In the genomic region with DNA sequence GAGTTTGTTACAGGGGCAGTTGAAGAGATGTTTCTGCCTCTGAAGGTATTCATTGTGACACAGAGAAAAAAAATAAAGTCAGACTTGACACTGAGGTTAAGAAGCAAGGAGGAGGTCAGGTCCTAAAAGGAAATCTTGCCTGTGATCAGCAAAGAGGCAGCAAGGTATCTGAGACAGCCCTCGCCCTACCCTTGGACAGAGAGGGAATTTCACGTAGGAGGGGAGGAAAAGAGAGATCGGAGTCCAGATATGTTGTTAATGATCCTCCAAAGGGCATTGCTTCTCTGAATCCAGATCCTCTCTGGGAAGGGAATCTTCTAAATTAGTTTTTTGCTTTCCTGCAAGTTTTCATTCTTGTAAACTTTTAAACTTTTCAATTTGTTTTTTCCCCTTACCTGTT, we compare ENCODE assay signal across 1 cellular context.
TF ChIP-seq lines count a peak whose summit lies in the region.

No MANE protein-coding gene starts in this region.

TF ChIP-seq in WTC11, 78 proteins besides CTCF, POLR2A, EP300 and RAD21 (continued from another document):
- TF ChIP-seq ZNF396 (CRISPR knock-in tag; IDR thresholded peaks at IDR 0.05; ENCODE audit: borderline replicate concordance) (no peak), MYBL2 (CRISPR knock-in tag; IDR thresholded peaks at IDR 0.05) (no peak), SMAD3 (CRISPR knock-in tag; IDR thresholded peaks at IDR 0.05; ENCODE audit: borderline replicate concordance) (no peak), IRF2 (CRISPR knock-in tag; IDR thresholded peaks at IDR 0.05; ENCODE audit: borderline replicate concordance, low read depth) (no peak), NFE2L1 (CRISPR knock-in tag; IDR thresholded peaks at IDR 0.05) (no peak), SP1 (CRISPR knock-in tag; conservative IDR thresholded peaks at IDR 0.05) (no peak), ZNF121 (CRISPR knock-in tag; IDR thresholded peaks at IDR 0.05) (no peak), MLX (CRISPR knock-in tag; IDR thresholded peaks at IDR 0.05) (no peak), AFF4 (CRISPR knock-in tag; IDR thresholded peaks at IDR 0.05; ENCODE audit: borderline replicate concordance) (no peak), GTF2I (CRISPR knock-in tag; conservative IDR thresholded peaks at IDR 0.05) (no peak), PRRX2 (CRISPR knock-in tag; IDR thresholded peaks at IDR 0.05) (no peak), E2F1 (CRISPR knock-in tag; IDR thresholded peaks at IDR 0.05) (no peak)
- TF ChIP-seq, protein P1, sequence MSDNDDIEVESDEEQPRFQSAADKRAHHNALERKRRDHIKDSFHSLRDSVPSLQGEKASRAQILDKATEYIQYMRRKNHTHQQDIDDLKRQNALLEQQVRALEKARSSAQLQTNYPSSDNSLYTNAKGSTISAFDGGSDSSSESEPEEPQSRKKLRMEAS (CRISPR knock-in tag; IDR thresholded peaks at IDR 0.05), result no peak
- TF ChIP-seq, protein P2, sequence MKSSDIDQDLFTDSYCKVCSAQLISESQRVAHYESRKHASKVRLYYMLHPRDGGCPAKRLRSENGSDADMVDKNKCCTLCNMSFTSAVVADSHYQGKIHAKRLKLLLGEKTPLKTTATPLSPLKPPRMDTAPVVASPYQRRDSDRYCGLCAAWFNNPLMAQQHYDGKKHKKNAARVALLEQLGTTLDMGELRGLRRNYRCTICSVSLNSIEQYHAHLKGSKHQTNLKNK (CRISPR knock-in tag; IDR thresholded peaks at IDR 0.05), result no peak
- TF ChIP-seq, protein P3, sequence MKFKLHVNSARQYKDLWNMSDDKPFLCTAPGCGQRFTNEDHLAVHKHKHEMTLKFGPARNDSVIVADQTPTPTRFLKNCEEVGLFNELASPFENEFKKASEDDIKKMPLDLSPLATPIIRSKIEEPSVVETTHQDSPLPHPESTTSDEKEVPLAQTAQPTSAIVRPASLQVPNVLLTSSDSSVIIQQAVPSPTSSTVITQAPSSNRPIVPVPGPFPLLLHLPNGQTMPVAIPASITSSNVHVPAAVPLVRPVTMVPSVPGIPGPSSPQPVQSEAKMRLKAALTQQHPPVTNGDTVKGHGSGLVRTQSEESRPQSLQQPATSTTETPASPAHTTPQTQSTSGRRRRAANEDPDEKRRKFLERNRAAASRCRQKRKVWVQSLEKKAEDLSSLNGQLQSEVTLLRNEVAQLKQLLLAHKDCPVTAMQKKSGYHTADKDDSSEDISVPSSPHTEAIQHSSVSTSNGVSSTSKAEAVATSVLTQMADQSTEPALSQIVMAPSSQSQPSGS (CRISPR knock-in tag; IDR thresholded peaks at IDR 0.05; ENCODE audit: borderline replicate concordance, low read depth), result no peak
